ENCODE assay signal across 22 cellular contexts in genomic region chr3:158058775-158059174, GRCh38.
DNase-seq lines count a peak whose midpoint lies in the region; ATAC-seq and TF ChIP-seq lines count a peak whose summit lies in the region.
"Had no signal": no experiment of that assay in that cellular context is flagged by ENCODE, and none has a peak within 500 bp of the region (broad histone marks: within the 10 kb centered on the region; RNA-seq: fewer than 3 reads in every experiment).

No MANE protein-coding gene starts in this region.

- no peak for TF ChIP-seq CTCF in nephron progenitor cell (IDR thresholded peaks at IDR 0.05)

- H3K4me3 ChIP-seq in HAP-1 = no peak overlapping the region
- H3K4me3 ChIP-seq: cardiac muscle cell, MG63, pancreas, SJCRH30 had no signal

- peak; percentile 49 to 50 for DNase-seq in HAP-1 (ENCODE audit: low spot score in 2 of 2)
- peak; percentile 99 for DNase-seq in NCI-H146 treated with DMSO at 0.1 percent for 48 hours (lab: John Stamatoyannopoulos, UW; ENCODE audit: unreplicated experiment)
- peak; percentile 90 for DNase-seq in NCI-H748 (lab: John Stamatoyannopoulos, UW; ENCODE audit: unreplicated experiment)
- peak; percentile 4 for DNase-seq in nephron progenitor cell
- no peak for DNase-seq in MV-4-11 (lab: John Stamatoyannopoulos, UW)
- no peak for DNase-seq in stimulated activated CD4-positive, alpha-beta T cell treated with anti-CD3 and anti-CD28 coated beads, Interleukin-2, amount 100 ng/mL, for 48 hours
- DNase-seq: activated CD4-positive, alpha-beta T cell treated with anti-CD3 and anti-CD28 coated beads, Interleukin-2, amount 50 U/mL, for 1 hour; activated CD8-positive, alpha-beta memory T cell treated with anti-CD3 and anti-CD28 coated beads, Interleukin-2, amount 50 U/mL, for 48 hours; activated gamma-delta T cell; foreskin keratinocyte; H9; kidney; MG63; pancreas; SJCRH30; stimulated activated CD4-positive, alpha-beta T cell treated with anti-CD3 and anti-CD28 coated beads, Interleukin-1b, Interleukin-23, amount 100 ng/mL, for 48 hours; trophoblast cell had no signal

- peaks cover 3% of the 10 kb centered on the region; the same call in 1 of the 2 replicates for H3K4me1 ChIP-seq in HAP-1
- H3K4me1 ChIP-seq: foreskin keratinocyte, pancreas, SJCRH30 had no signal

- no peaks in the 10 kb centered on the region for H3K9me3 Mint-ChIP-seq in nephron progenitor cell
- H3K9me3 Mint-ChIP-seq: H9; stimulated activated naive CD8-positive, alpha-beta T cell treated with anti-CD3 and anti-CD28 coated beads, Interleukin-15, Interleukin-2, amounts not matched to agents 100 ng/mL and 50 ng/mL, for 24 hours; T-helper 1 cell treated with Interleukin-12 subunit alpha and Interleukin-12 subunit beta and Interleukin-4 antibody, amounts not matched to agents 30 μg/mL and 1 μg/mL, for 36 hours had no signal

- H3K36me3 ChIP-seq in HAP-1 (replicated peaks) = no peaks in the 10 kb centered on the region
- H3K36me3 ChIP-seq: cardiac muscle cell, MG63, pancreas, SJCRH30 had no signal

- ATAC-seq in HG03342 (IDR thresholded peaks at IDR 0.05; ENCODE audit: unreplicated experiment) = no peak
- ATAC-seq: foreskin keratinocyte, pancreas had no signal

- in situ Hi-C loops in HAP-1 (cut with MboI; ENCODE audit: low sequenced_read_pairs) = no loop called here

- no peaks in the 10 kb centered on the region for H3K27me3 Mint-ChIP-seq in nephron progenitor cell (ENCODE audit: low read depth, poor library complexity)

- no peaks in the 10 kb centered on the region for H3K9me3 ChIP-seq in HAP-1
- H3K9me3 ChIP-seq: MG63, pancreas, SJCRH30 had no signal

- H3K36me3 Mint-ChIP-seq in nephron progenitor cell (ENCODE audit: low read depth) = no peaks in the 10 kb centered on the region

- H3K27me3 ChIP-seq in HAP-1 (ENCODE audit: low read depth) = no peaks in the 10 kb centered on the region; the same call in 1 of the 2 replicates
- H3K27me3 ChIP-seq: cardiac muscle cell, MG63, SJCRH30 had no signal

- H3K4me1 Mint-ChIP-seq in nephron progenitor cell = no peaks in the 10 kb centered on the region
- H3K4me1 Mint-ChIP-seq: B cell, H9 had no signal

- no peak overlapping the region for H3K27ac Mint-ChIP-seq in nephron progenitor cell
- H3K27ac Mint-ChIP-seq: B cell; H9; stimulated activated naive CD8-positive, alpha-beta T cell treated with anti-CD3 and anti-CD28 coated beads, Interleukin-15, Interleukin-2, amounts not matched to agents 100 ng/mL and 50 ng/mL, for 24 hours; T-helper 1 cell treated with Interleukin-12 subunit alpha and Interleukin-12 subunit beta and Interleukin-4 antibody, amounts not matched to agents 30 μg/mL and 1 μg/mL, for 36 hours had no signal

- H3K4me3 Mint-ChIP-seq in nephron progenitor cell = no peak overlapping the region
- H3K4me3 Mint-ChIP-seq: B cell; H9; stimulated activated naive CD8-positive, alpha-beta T cell treated with anti-CD3 and anti-CD28 coated beads, Interleukin-15, Interleukin-2, amounts not matched to agents 100 ng/mL and 50 ng/mL, for 24 hours; T-helper 1 cell treated with Interleukin-12 subunit alpha and Interleukin-12 subunit beta and Interleukin-4 antibody, amounts not matched to agents 30 μg/mL and 1 μg/mL, for 36 hours had no signal

Comparison
In these comparisons a context has a peak if more than half of its experiments do, and no peak if none do; other contexts are left out.
1. DNase-seq: peak in HAP-1 (2 of 2), NCI-H146 treated with DMSO at 0.1 percent for 48 hours (single experiment), NCI-H748 (single experiment) and nephron progenitor cell (single experiment); none in MV-4-11 (single experiment) and stimulated activated CD4-positive, alpha-beta T cell treated with anti-CD3 and anti-CD28 coated beads, Interleukin-2, amount 100 ng/mL, for 48 hours (0 of 2).